Comparison of ENCODE assay signal across 11 cellular contexts in genomic region chr17:66275651-66276050, GRCh38. TPM values are rescaled to one million over a fixed set of nuclear protein-coding genes. Genes with fewer than 3 reads are reported as not detected.
A peak's percentile ranks its signal among the peaks of the same experiment; 100 is the strongest.
DNase-seq lines count a peak whose midpoint lies in the region; ATAC-seq and TF ChIP-seq lines count a peak whose summit lies in the region.
"Had no signal": no experiment of that assay in that cellular context is flagged by ENCODE, and none has a peak within 500 bp of the region (broad histone marks: within the 10 kb centered on the region; RNA-seq: fewer than 3 reads in every experiment).

No MANE protein-coding gene starts in this region.

- DNase-seq in BJ (ENCODE audit: low read depth) (peak; percentile 79), HT-29 (ENCODE audit: low spot score) (peak; percentile 96), astrocyte of the spinal cord (ENCODE audit: low read depth, low spot score) (peak; percentile 95), mucosa of gallbladder (ENCODE audit: low spot score) (peak; percentile 80), COLO668 (lab: John Stamatoyannopoulos, UW; ENCODE audit: unreplicated experiment) (no peak), middle frontal gyrus (ENCODE audit: extremely low spot score, low spot score) (no peak)
- no peak for DNase-seq in naive thymus-derived CD4-positive, alpha-beta T cell
- DNase-seq: NCI-H524, retina had no signal

- POLR2A ChIA-PET in BJ (lab: Charles Lee): no interaction called here
- POLR2A ChIA-PET in naive thymus-derived CD4-positive, alpha-beta T cell (lab: Charles Lee): no interaction called here

- H3K9me3 Mint-ChIP-seq in naive thymus-derived CD4-positive, alpha-beta T cell: peaks cover 0 to 3% (median 0%) of the 10 kb centered on the region in 11 donors

- in situ Hi-C loops in astrocyte of the spinal cord (cut with HindIII; ENCODE audit: low sequenced_read_pairs): no loop called here

- intact Hi-C loops in naive thymus-derived CD4-positive, alpha-beta T cell (cut with micrococcal nuclease): no loop called here

- H3K36me3 Mint-ChIP-seq in naive thymus-derived CD4-positive, alpha-beta T cell: peaks cover 0 to 5% (median 0%) of the 10 kb centered on the region in 5 donors

- no peak for TF ChIP-seq CTCF in BJ (IDR thresholded peaks at IDR 0.05; ENCODE audit: insufficient read depth, low read depth, low read length)
- TF ChIP-seq CTCF in astrocyte of the spinal cord (IDR thresholded peaks at IDR 0.05; ENCODE audit: low read depth, low read length): no peak

- no peak overlapping the region for H3K4me3 Mint-ChIP-seq in naive thymus-derived CD4-positive, alpha-beta T cell

- ATAC-seq in naive thymus-derived CD4-positive, alpha-beta T cell: no peak
- ATAC-seq in HG03378 (IDR thresholded peaks at IDR 0.05; ENCODE audit: unreplicated experiment): no peak

- peaks cover 0 to 8% (median 0%) of the 10 kb centered on the region in 7 donors for H3K4me1 Mint-ChIP-seq in naive thymus-derived CD4-positive, alpha-beta T cell

- H3K27me3 Mint-ChIP-seq in naive thymus-derived CD4-positive, alpha-beta T cell: peaks cover 0 to 13% (median 0%) of the 10 kb centered on the region in 5 donors

- H3K4me3 ChIP-seq in BJ (ENCODE audit: low read depth, low read length): no peak overlapping the region
- no peak overlapping the region for H3K4me3 ChIP-seq in astrocyte of the spinal cord (ENCODE audit: low read depth, low read length)
- H3K4me3 ChIP-seq in naive thymus-derived CD4-positive, alpha-beta T cell (ENCODE audit: low read length): no peak overlapping the region

- CTCF ChIA-PET in BJ (lab: Yijun Ruan, JAX): interaction anchor here (1.1 to 1.8 kb wide), 2 partner anchors 11 to 20 kb away, joined by 3 to 4 read pairs; no protein-coding TSS in a partner anchor
- CTCF ChIA-PET in naive thymus-derived CD4-positive, alpha-beta T cell (lab: Charles Lee): interaction anchor here (0.6 to 1.8 kb wide), 2 partner anchors 20 to 106 kb away, joined by 3 to 6 read pairs; no protein-coding TSS in a partner anchor

- H3K9me3 ChIP-seq in naive thymus-derived CD4-positive, alpha-beta T cell (ENCODE audit: control insufficient read depth in 2 of 3, low read length in 3 of 3): no peaks in the 10 kb centered on the region

- no peak overlapping the region for H3K27ac Mint-ChIP-seq in naive thymus-derived CD4-positive, alpha-beta T cell

- no peaks in the 10 kb centered on the region for H3K4me1 ChIP-seq in naive thymus-derived CD4-positive, alpha-beta T cell (ENCODE audit: control insufficient read depth in 2 of 2, insufficient read depth in 2 of 2, low read length in 2 of 2)

- H3K27ac ChIP-seq in naive thymus-derived CD4-positive, alpha-beta T cell (ENCODE audit: low read depth, low read length): no peak overlapping the region

- no peaks in the 10 kb centered on the region for H3K36me3 ChIP-seq in BJ (ENCODE audit: control insufficient read depth, insufficient read depth, low read length)
- H3K36me3 ChIP-seq in naive thymus-derived CD4-positive, alpha-beta T cell (ENCODE audit: control insufficient read depth in 2 of 3, insufficient read depth in 3 of 3, low read length in 3 of 3): no peaks in the 10 kb centered on the region

- H3K27me3 ChIP-seq in BJ (ENCODE audit: control insufficient read depth, insufficient read depth, low read length): no peaks in the 10 kb centered on the region
- H3K27me3 ChIP-seq in naive thymus-derived CD4-positive, alpha-beta T cell (ENCODE audit: control insufficient read depth in 2 of 2, insufficient read depth in 2 of 2, low read length in 2 of 2): no peaks in the 10 kb centered on the region

RNA-seq across cellular contexts. Expression of gene PRKCA, which starts 26.8 kb away (rescaled TPM):
- polyA plus RNA-seq in BJ (2011; rRNA removed): 38.7 and 46.9 TPM in 2 replicates
- polyA minus RNA-seq in BJ (2011; rRNA and poly(A)+ RNA removed): 42.8 and 47.5 TPM in 2 replicates
- 6.6 and 7.1 TPM in 2 replicates for total RNA-seq in HT-29 (2014; rRNA removed; shearing (Covaris generic))
- total RNA-seq in mucosa of gallbladder: 127 TPM
- 100 to 1,000 TPM in 4 of 5 experiments, 10 to 100 TPM in 1; 94.1 to 186 (median 154) TPM for total RNA-seq in naive thymus-derived CD4-positive, alpha-beta T cell
- 1 to 10 TPM; 4.1 to 4.9 TPM for polyA plus RNA-seq in naive thymus-derived CD4-positive, alpha-beta T cell

RNA-seq across cellular contexts. Expression of gene APOH, which starts 46.4 kb away (rescaled TPM):
- polyA plus RNA-seq in BJ (2011; rRNA removed): not detected in 2 replicates
- not detected in 2 replicates for polyA minus RNA-seq in BJ (2011; rRNA and poly(A)+ RNA removed)
- 20.8 and 22.1 TPM in 2 replicates for total RNA-seq in HT-29 (2014; rRNA removed; shearing (Covaris generic))
- total RNA-seq in mucosa of gallbladder: 15.4 TPM
- total RNA-seq in naive thymus-derived CD4-positive, alpha-beta T cell: not detected
- not detected for polyA plus RNA-seq in naive thymus-derived CD4-positive, alpha-beta T cell
- total RNA-seq: urinary bladder had no signal

Comparison
In these comparisons a context has a peak if more than half of its experiments do, and no peak if none do; other contexts are left out.
1. DNase-seq: peak in BJ (single experiment), HT-29 (single experiment), astrocyte of the spinal cord (single experiment) and mucosa of gallbladder (single experiment); none in naive thymus-derived CD4-positive, alpha-beta T cell (0 of 9), COLO668 (single experiment) and middle frontal gyrus (single experiment).
2. RNA of gene PRKCA, which starts 26.8 kb away (total RNA-seq): 94.1 to 186 TPM in naive thymus-derived CD4-positive, alpha-beta T cell and 127 TPM in mucosa of gallbladder (single experiment); 6.6 to 7.1 TPM in HT-29; every median in the first group is over 10 times any median in the second.
3. RNA of gene APOH, which starts 46.4 kb away (total RNA-seq): 20.8 to 22.1 TPM in HT-29 and 15.4 TPM in mucosa of gallbladder (single experiment); not detected in naive thymus-derived CD4-positive, alpha-beta T cell; every median in the first group is over 10 times any median in the second.